ENCODE assay signal across 29 cellular contexts in the genomic region with DNA sequence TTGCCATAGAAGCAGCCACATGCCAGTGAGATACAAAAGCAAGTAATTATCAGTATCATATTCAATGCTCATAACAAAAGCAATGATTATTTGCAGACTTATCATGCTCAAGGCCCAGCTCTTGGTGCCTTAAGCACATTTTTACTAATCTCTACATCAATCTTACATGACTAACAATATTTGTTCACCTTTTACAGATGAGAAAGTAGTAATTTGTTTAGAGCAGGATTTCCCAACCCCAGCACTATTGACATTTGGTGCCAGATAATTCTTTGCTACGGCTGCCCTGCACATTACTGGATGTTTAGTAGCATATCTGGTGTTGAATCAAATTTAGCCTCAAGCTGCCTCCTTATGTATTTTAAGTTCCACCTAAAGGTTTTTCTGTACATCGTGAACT. TPM values are rescaled to one million over a fixed set of nuclear protein-coding genes. Genes with fewer than 3 reads are reported as not detected.
"Had no signal": no experiment of that assay in that cellular context is flagged by ENCODE, and none has a peak within 500 bp of the region (broad histone marks: within the 10 kb centered on the region; RNA-seq: fewer than 3 reads in every experiment).

No MANE protein-coding gene starts in this region.

- H3K4me3 ChIP-seq: ascending aorta, cardiac muscle cell, colonic mucosa, MG63, Peyer's patch, SJSA1 had no signal

- H3K9ac ChIP-seq: KMS-11 had no signal

- DNase-seq: activated CD4-positive, alpha-beta T cell treated with anti-CD3 and anti-CD28 coated beads for 36 hours; activated CD4-positive, alpha-beta T cell treated with anti-CD3 and anti-CD28 coated beads, Interleukin-2, amount 10 ng/mL, durations not matched to agents 7 days and 5 days; activated CD4-positive, alpha-beta T cell treated with anti-CD3 and anti-CD28 coated beads, Interleukin-2, amount 50 U/mL, for 48 hours; activated CD8-positive, alpha-beta T cell treated with anti-CD3 and anti-CD28 coated beads, Interleukin-2, amount 10 ng/mL, durations not matched to agents 7 days and 5 days; activated gamma-delta T cell; activated naive CD4-positive, alpha-beta T cell treated with Interleukin-2 at 50 U/mL for 16 hours; activated naive CD8-positive, alpha-beta T cell treated with anti-CD3 and anti-CD28 coated beads, Interleukin-2, amount 10 ng/mL, durations not matched to agents 7 days and 5 days; activated T-cell treated with anti-CD3 and anti-CD28 coated beads, Interleukin-2, amount 50 U/mL, for 24 hours; amygdala; colonic mucosa; MG63; NCI-H1048; NCI-H1105 treated with DMSO at 0.1 percent for 48 hours; NCI-H1436 treated with DMSO at 0.1 percent for 48 hours; NCI-H1694 treated with DMSO at 0.1 percent for 48 hours; NCI-H2029; NCI-H2107; NCI-H226; NCI-H446 treated with DMSO at 0.1 percent for 48 hours; NCI-H524; Peyer's patch; Right ventricle myocardium superior; SW 1271 had no signal

- ATAC-seq: activated CD4-positive, alpha-beta T cell treated with anti-CD3 and anti-CD28 coated beads for 36 hours; activated CD4-positive, CD25-positive, alpha-beta regulatory T cell treated with anti-CD3 and anti-CD28 coated beads, Interleukin-2, amount 50 U/mL, for 24 hours; activated CD8-positive, alpha-beta T cell treated with anti-CD3 and anti-CD28 coated beads, Interleukin-2, amount 10 ng/mL, durations not matched to agents 7 days and 5 days had no signal

- H3K9me3 ChIP-seq: ascending aorta, colonic mucosa, Peyer's patch, SJSA1 had no signal

- H3K36me3 ChIP-seq: ascending aorta, cardiac muscle cell, colonic mucosa, MG63, Peyer's patch, SJSA1 had no signal

- H3K4me2 ChIP-seq: KMS-11 had no signal

- H3K27me3 ChIP-seq: ascending aorta, cardiac muscle cell, colonic mucosa, MG63, Peyer's patch, SJSA1 had no signal

- H3K4me1 ChIP-seq: ascending aorta, colonic mucosa, Peyer's patch, SJSA1 had no signal

- H3K27ac ChIP-seq: ascending aorta, cardiac muscle cell, colonic mucosa, KMS-11, Peyer's patch, RWPE1, SJSA1 had no signal

RNA-seq across cellular contexts. Expression of gene DOK5, which starts 19.0 kb away (rescaled TPM):
- total RNA-seq: activated CD4-positive, alpha-beta T cell treated with anti-CD3 and anti-CD28 coated beads, Interleukin-2, amount 10 ng/mL, durations not matched to agents 7 days and 5 days; activated CD8-positive, alpha-beta T cell treated with anti-CD3 and anti-CD28 coated beads, Interleukin-2, amount 10 ng/mL, durations not matched to agents 7 days and 5 days; activated naive CD8-positive, alpha-beta T cell treated with anti-CD3 and anti-CD28 coated beads, Interleukin-2, amount 10 ng/mL, durations not matched to agents 7 days and 5 days; ascending aorta had no signal
